Comparison of ENCODE assay signal across 2 cellular contexts in the genomic region with DNA sequence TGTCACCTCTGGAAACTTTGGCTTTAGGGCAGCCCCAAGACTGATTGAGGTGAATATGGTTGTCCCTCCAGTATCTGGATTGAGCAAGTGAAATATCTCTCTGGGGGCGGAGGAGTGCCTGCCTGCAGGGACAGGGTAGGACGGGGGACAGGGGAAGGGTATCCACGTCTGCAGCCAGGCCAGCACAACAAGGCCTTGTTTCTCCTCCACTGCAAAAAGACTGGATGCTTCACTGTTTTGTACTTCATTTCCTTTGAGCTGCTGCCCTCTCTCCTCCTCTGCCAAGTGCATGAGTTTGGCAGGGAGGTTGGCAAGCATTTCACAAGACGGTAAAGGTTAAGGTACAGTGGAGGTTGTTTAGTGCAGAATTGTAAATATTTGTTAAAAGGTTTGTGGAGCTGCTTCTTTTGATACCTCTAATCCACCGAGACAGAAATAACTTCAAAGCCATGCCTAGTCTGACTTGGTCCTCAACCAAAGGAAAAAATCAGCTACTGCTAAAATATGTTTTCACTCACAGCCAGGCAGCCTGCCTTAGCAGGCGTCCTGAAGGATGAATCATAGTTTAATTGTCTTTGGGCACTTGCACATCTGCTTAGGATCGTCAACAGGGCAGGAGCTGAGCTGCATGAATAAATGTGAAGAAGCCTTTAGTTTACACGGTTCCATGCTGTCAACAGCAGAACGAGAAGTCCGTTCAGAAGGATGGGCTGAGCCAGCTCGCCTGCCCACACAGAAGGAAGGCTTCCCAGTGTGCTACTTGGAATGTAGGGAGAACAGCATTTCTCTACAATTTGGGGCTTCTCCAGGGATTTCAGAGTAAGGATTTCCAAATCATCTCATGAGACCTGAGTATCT.
TF ChIP-seq lines count a peak whose summit lies in the region.

No MANE protein-coding gene starts in this region.

TF ChIP-seq in A549, 52 proteins besides CTCF, POLR2A, EP300 and RAD21 (continued from another document):
- no peak for TF ChIP-seq NFE2L2 (conservative IDR thresholded peaks at IDR 0.05; ENCODE audit: low read length)
- TF ChIP-seq ZC3H11A (IDR thresholded peaks at IDR 0.05) = no peak
- peak; percentile 32 for TF ChIP-seq ZFP36 (IDR thresholded peaks at IDR 0.05; ENCODE audit: borderline replicate concordance, partially characterized antibody)
- no peak for TF ChIP-seq FOSB (CRISPR knock-in tag; IDR thresholded peaks at IDR 0.05)
- no peak for TF ChIP-seq RCOR1 (IDR thresholded peaks at IDR 0.05; ENCODE audit: low read depth, low read length)
- peak in 1 of 2 experiments; percentile 14; a peak in 1 of 4 replicates for TF ChIP-seq CEBPB (IDR thresholded peaks at IDR 0.05)
- TF ChIP-seq, protein P1, sequence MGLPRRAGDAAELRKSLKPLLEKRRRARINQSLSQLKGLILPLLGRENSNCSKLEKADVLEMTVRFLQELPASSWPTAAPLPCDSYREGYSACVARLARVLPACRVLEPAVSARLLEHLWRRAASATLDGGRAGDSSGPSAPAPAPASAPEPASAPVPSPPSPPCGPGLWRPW (IDR thresholded peaks at IDR 0.05) = no peak
- TF ChIP-seq GATA3 (IDR thresholded peaks at IDR 0.05; ENCODE audit: borderline replicate concordance) = no peak
- no peak for TF ChIP-seq JUNB (IDR thresholded peaks at IDR 0.05)
- TF ChIP-seq BCL3 (IDR thresholded peaks at IDR 0.05) = no peak
- no peak for TF ChIP-seq E2F6 (IDR thresholded peaks at IDR 0.05; ENCODE audit: borderline replicate concordance, low read depth)
- TF ChIP-seq, protein P2, sequence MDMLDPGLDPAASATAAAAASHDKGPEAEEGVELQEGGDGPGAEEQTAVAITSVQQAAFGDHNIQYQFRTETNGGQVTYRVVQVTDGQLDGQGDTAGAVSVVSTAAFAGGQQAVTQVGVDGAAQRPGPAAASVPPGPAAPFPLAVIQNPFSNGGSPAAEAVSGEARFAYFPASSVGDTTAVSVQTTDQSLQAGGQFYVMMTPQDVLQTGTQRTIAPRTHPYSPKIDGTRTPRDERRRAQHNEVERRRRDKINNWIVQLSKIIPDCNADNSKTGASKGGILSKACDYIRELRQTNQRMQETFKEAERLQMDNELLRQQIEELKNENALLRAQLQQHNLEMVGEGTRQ (IDR thresholded peaks at IDR 0.05) = no peak
- no peak for TF ChIP-seq MAX (IDR thresholded peaks at IDR 0.05)
TF ChIP-seq in A549: peak in this region for 2.

TF ChIP-seq in HepG2, 621 proteins besides CTCF, POLR2A, EP300 and RAD21 (continued from another document and continues in another):
- TF ChIP-seq HMGXB3 (CRISPR knock-in tag; IDR thresholded peaks at IDR 0.05; ENCODE audit: borderline replicate concordance) (peak; percentile 94), HNRNPH1 (optimal IDR thresholded peaks at IDR 0.05; ENCODE audit: low read depth, low read length) (no peak), ZNF501 (CRISPR knock-in tag; IDR thresholded peaks at IDR 0.05) (peak; percentile 93), GATAD1 (CRISPR knock-in tag; IDR thresholded peaks at IDR 0.05) (peak; percentile 79; the same call in 1 of the 2 replicates), SRY (CRISPR knock-in tag; IDR thresholded peaks at IDR 0.05) (no peak; the same call in 1 of the 2 replicates), HNRNPLL (IDR thresholded peaks at IDR 0.05; ENCODE audit: low read depth, low read length, poor library complexity, severe bottlenecking) (no peak), ZNF264 (CRISPR knock-in tag; IDR thresholded peaks at IDR 0.05) (peak; percentile 99), TBX3 (IDR thresholded peaks at IDR 0.05; ENCODE audit: borderline replicate concordance) (peak; percentile 95), ATRX (CRISPR knock-in tag; IDR thresholded peaks at IDR 0.05; ENCODE audit: borderline replicate concordance) (no peak), ZNF678 (CRISPR knock-in tag; IDR thresholded peaks at IDR 0.05) (no peak; the same call in 1 of the 2 replicates), ARNTL (CRISPR knock-in tag; IDR thresholded peaks at IDR 0.05) (peak; percentile 86; the same call in 1 of the 2 replicates), TARDBP (CRISPR knock-in tag; IDR thresholded peaks at IDR 0.05) (peak; percentile 100), NONO (IDR thresholded peaks at IDR 0.05) (no peak), NONO (CRISPR knock-in tag; conservative IDR thresholded peaks at IDR 0.05) (peak; percentile 99), ATF6 (CRISPR knock-in tag; conservative IDR thresholded peaks at IDR 0.05) (no peak; the same call in 1 of the 2 replicates), ELK4 (CRISPR knock-in tag; IDR thresholded peaks at IDR 0.05; ENCODE audit: borderline replicate concordance) (no peak), ZNF780A (CRISPR knock-in tag; IDR thresholded peaks at IDR 0.05) (peak; percentile 99), ZNF124 (CRISPR knock-in tag; IDR thresholded peaks at IDR 0.05) (peak; percentile 85; the same call in 1 of the 2 replicates), ZBTB44 (CRISPR knock-in tag; IDR thresholded peaks at IDR 0.05) (peak; percentile 31; the same call in 1 of the 2 replicates), RCOR2 (CRISPR knock-in tag; IDR thresholded peaks at IDR 0.05) (peak; percentile 99), CEBPZ (IDR thresholded peaks at IDR 0.05; ENCODE audit: low read length) (no peak), ZNF160 (CRISPR knock-in tag; IDR thresholded peaks at IDR 0.05) (peak; percentile 89; the same call in 1 of the 2 replicates), DNMT3B (CRISPR knock-in tag; conservative IDR thresholded peaks at IDR 0.05) (peak; percentile 94; the same call in 1 of the 2 replicates)
- TF ChIP-seq, protein P3, sequence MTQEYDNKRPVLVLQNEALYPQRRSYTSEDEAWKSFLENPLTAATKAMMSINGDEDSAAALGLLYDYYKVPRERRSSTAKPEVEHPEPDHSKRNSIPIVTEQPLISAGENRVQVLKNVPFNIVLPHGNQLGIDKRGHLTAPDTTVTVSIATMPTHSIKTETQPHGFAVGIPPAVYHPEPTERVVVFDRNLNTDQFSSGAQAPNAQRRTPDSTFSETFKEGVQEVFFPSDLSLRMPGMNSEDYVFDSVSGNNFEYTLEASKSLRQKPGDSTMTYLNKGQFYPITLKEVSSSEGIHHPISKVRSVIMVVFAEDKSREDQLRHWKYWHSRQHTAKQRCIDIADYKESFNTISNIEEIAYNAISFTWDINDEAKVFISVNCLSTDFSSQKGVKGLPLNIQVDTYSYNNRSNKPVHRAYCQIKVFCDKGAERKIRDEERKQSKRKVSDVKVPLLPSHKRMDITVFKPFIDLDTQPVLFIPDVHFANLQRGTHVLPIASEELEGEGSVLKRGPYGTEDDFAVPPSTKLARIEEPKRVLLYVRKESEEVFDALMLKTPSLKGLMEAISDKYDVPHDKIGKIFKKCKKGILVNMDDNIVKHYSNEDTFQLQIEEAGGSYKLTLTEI (CRISPR knock-in tag; conservative IDR thresholded peaks at IDR 0.05) = no peak
- TF ChIP-seq, protein P4, sequence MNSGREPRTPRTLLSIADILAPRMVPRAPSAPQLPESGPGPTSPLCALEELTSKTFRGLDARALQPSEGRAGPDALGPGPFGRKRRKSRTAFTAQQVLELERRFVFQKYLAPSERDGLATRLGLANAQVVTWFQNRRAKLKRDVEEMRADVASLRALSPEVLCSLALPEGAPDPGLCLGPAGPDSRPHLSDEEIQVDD (CRISPR knock-in tag; IDR thresholded peaks at IDR 0.05; ENCODE audit: borderline replicate concordance) = no peak
